ENCODE assay signal across 8 cellular contexts in the genomic region with DNA sequence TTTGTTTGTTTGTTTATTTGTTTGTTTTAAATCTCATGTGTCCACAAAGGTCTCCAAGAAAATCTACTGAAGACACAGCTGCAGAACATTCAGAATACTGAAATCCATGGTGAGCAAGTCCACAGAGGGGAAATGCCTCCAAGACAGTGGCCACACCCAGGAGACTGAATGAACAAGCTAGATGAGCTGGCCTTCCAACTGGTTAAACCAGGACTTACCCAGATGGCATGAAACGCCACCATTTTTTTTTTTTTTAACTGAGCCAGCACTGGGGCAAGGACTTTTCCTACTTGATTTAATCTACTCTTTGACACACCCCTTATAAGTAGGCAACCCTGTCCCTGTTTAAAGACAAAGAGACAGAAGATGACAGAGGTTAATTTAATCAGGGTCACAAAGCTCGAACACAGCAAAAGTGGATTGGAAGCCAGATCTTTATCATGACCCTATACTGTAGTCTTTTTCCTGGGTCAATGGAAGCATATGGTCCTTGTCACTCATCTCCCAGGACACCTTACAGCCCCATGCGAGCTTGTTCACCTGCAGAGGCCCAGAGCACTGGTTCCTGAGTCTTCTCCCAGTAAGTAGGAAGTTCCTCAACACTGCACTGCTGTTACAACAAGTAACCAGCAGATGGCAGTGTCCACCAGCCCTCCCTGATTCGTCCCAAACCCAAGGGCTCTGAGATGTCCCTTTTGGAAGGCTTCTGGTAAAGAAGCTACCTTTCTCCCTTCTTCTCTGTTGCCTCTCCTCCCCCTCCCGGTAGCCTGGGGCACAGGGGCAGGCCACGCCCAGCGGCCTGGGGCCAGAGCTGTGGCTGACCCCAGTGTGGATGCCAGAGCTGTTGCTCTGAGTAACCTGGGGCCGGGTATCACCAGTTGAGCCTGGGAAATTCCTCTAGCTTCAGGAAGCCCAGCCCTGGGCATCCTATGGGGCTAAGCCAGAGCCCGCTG.
DNase-seq lines count a peak whose midpoint lies in the region; ATAC-seq and TF ChIP-seq lines count a peak whose summit lies in the region.

No MANE protein-coding gene starts in this region.

- H2AFZ ChIP-seq in parathyroid adenoma: no peak overlapping the region

- TF ChIP-seq RAD21 in Ishikawa (IDR thresholded peaks at IDR 0.05; ENCODE audit: low read depth): peak; percentile 96

- H3K27me3 ChIP-seq in parathyroid adenoma (ENCODE audit: control insufficient read depth, insufficient read depth, low read length): no peaks in the 10 kb centered on the region

- H3K9me3 ChIP-seq in parathyroid adenoma (ENCODE audit: control insufficient read depth, low read length): no peaks in the 10 kb centered on the region

- H3K36me3 ChIP-seq in parathyroid adenoma (ENCODE audit: control insufficient read depth, insufficient read depth, low read length): no peaks in the 10 kb centered on the region

- H3K4me3 ChIP-seq in parathyroid adenoma (ENCODE audit: low read depth, low read length): no peak overlapping the region

- no peak for TF ChIP-seq EP300 in Ishikawa (IDR thresholded peaks at IDR 0.05; ENCODE audit: borderline replicate concordance)

- no peaks in the 10 kb centered on the region for H3K4me1 ChIP-seq in parathyroid adenoma

- peak; percentile 81 for DNase-seq in EH (ENCODE audit: low read depth)
- peak; percentile 7 for DNase-seq in SHP77 treated with DMSO at 0.1 percent for 48 hours (lab: John Stamatoyannopoulos, UW)
- peak in 3 of 4 experiments; percentile 7 to 48 (median 15) for DNase-seq in activated naive CD4-positive, alpha-beta T cell (lab: John Stamatoyannopoulos, UW)
- peak; percentile 77 for DNase-seq in germinal center (ENCODE audit: low spot score)

- TF ChIP-seq CTCF in parathyroid adenoma (IDR thresholded peaks at IDR 0.05): peak; percentile 97

- H3K27ac ChIP-seq in parathyroid adenoma: no peak overlapping the region

- no peaks in the 10 kb centered on the region for H3K79me2 ChIP-seq in parathyroid adenoma

- ATAC-seq in GM21526 (IDR thresholded peaks at IDR 0.05; ENCODE audit: low FRiP score, unreplicated experiment): peak; percentile 51
- ATAC-seq in HG03139 (IDR thresholded peaks at IDR 0.05; ENCODE audit: unreplicated experiment): no peak

- H3K9ac ChIP-seq in parathyroid adenoma: no peak overlapping the region

- no peak overlapping the region for H3K4me2 ChIP-seq in parathyroid adenoma (ENCODE audit: low read length)

TF ChIP-seq in Ishikawa, 13 proteins besides CTCF, POLR2A, EP300 and RAD21:
- TF ChIP-seq TEAD4 (IDR thresholded peaks at IDR 0.05): no peak
- no peak for TF ChIP-seq CREB1 (IDR thresholded peaks at IDR 0.05; ENCODE audit: low read depth)
- no peak for TF ChIP-seq FOXM1 (IDR thresholded peaks at IDR 0.05; ENCODE audit: borderline replicate concordance, low read depth)
- no peak for TF ChIP-seq NFIC (IDR thresholded peaks at IDR 0.05)
- TF ChIP-seq CEBPB (IDR thresholded peaks at IDR 0.05): no peak
- no peak for TF ChIP-seq EGR1 (IDR thresholded peaks at IDR 0.05)
- no peak for TF ChIP-seq TCF12 (IDR thresholded peaks at IDR 0.05; ENCODE audit: low read depth)
- no peak for TF ChIP-seq ZBTB7A (IDR thresholded peaks at IDR 0.05; ENCODE audit: low read depth)
- TF ChIP-seq USF1 (IDR thresholded peaks at IDR 0.05): no peak
- TF ChIP-seq TAF1 (IDR thresholded peaks at IDR 0.05; ENCODE audit: low read depth): no peak
- TF ChIP-seq, protein P1, sequence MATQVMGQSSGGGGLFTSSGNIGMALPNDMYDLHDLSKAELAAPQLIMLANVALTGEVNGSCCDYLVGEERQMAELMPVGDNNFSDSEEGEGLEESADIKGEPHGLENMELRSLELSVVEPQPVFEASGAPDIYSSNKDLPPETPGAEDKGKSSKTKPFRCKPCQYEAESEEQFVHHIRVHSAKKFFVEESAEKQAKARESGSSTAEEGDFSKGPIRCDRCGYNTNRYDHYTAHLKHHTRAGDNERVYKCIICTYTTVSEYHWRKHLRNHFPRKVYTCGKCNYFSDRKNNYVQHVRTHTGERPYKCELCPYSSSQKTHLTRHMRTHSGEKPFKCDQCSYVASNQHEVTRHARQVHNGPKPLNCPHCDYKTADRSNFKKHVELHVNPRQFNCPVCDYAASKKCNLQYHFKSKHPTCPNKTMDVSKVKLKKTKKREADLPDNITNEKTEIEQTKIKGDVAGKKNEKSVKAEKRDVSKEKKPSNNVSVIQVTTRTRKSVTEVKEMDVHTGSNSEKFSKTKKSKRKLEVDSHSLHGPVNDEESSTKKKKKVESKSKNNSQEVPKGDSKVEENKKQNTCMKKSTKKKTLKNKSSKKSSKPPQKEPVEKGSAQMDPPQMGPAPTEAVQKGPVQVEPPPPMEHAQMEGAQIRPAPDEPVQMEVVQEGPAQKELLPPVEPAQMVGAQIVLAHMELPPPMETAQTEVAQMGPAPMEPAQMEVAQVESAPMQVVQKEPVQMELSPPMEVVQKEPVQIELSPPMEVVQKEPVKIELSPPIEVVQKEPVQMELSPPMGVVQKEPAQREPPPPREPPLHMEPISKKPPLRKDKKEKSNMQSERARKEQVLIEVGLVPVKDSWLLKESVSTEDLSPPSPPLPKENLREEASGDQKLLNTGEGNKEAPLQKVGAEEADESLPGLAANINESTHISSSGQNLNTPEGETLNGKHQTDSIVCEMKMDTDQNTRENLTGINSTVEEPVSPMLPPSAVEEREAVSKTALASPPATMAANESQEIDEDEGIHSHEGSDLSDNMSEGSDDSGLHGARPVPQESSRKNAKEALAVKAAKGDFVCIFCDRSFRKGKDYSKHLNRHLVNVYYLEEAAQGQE (IDR thresholded peaks at IDR 0.05; ENCODE audit: low read depth): no peak
- TF ChIP-seq MAX (IDR thresholded peaks at IDR 0.05): no peak

Comparison
In these comparisons a context has a peak if more than half of its experiments do, and no peak if none do; other contexts are left out.
1. DNase-seq: peak in every context shown above with its lines; median percentile 81 in EH; 77 in germinal center; 15 in activated naive CD4-positive, alpha-beta T cell; 7 in SHP77 treated with DMSO at 0.1 percent for 48 hours.